Comparison of ENCODE assay signal across 13 cellular contexts in the genomic region with DNA sequence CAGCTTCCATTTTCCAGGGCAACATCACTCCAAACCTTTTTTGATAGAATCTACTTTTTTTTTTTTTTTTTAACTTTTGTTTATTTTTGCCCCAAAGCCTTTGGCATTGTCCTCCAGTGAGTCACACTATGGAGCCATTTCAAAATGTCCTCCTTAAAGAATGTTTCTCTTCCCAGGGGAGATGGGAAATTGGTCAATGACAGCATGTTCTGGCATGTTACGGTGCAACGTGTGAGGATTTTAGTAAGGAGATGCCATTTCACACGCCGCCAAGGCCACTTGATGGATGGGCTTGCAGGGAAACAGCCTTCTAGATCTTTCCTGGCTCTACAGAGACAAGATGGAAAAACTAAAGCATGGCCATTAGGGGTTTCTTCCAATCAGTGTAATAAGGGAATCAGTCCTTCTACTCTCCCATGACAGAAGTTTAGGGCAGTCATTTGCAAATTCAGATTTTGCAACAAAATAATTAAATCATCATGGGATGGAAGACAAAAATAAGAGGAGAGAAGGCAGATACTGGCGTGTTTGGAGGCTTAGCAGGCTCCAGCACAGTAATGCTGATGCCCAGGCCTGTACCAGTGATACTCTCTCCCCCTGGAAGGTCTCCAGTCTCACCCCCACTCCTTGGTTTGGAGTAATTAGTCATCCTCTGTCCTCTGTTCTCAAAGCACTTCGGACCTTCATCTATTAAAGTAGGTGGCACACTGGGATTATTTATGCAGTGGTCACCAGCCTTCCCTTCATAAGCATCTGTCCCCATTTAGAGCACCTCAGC. TPM values are rescaled to one million over a fixed set of nuclear protein-coding genes. Genes with fewer than 3 reads are reported as not detected.
A peak's percentile ranks its signal among the peaks of the same experiment; 100 is the strongest.
DNase-seq lines count a peak whose midpoint lies in the region; ATAC-seq, FAIRE-seq and TF ChIP-seq lines count a peak whose summit lies in the region.
"Had no signal": no experiment of that assay in that cellular context is flagged by ENCODE, and none has a peak within 500 bp of the region (broad histone marks: within the 10 kb centered on the region; RNA-seq: fewer than 3 reads in every experiment).

No MANE protein-coding gene starts in this region.

- intact Hi-C loops in sigmoid colon (cut with DNase I): no loop called here

- FAIRE-seq in H54 (lab: Jason Lieb, UNC): no peak

- H3K9me3 ChIP-seq in gastroesophageal sphincter (no peaks in the 10 kb centered on the region), sigmoid colon (no peaks in the 10 kb centered on the region)

- TF ChIP-seq CTCF in gastroesophageal sphincter (IDR thresholded peaks at IDR 0.05): no peak
- TF ChIP-seq CTCF in sigmoid colon (IDR thresholded peaks at IDR 0.05): no peak

- H3K4me1 ChIP-seq in gastroesophageal sphincter (peaks cover 0 to 40% (median 23%) of the 10 kb centered on the region in 3 donors), sigmoid colon (peaks cover 0 to 13% (median 9%) of the 10 kb centered on the region in 4 donors)

- H3K4me3 ChIP-seq in gastroesophageal sphincter: no peak overlapping the region
- no peak overlapping the region for H3K4me3 ChIP-seq in sigmoid colon

- no peaks in the 10 kb centered on the region for H3K27me3 ChIP-seq in gastroesophageal sphincter
- no peaks in the 10 kb centered on the region for H3K27me3 ChIP-seq in sigmoid colon

- TF ChIP-seq POLR2A in gastroesophageal sphincter (IDR thresholded peaks at IDR 0.05) (no peak), sigmoid colon (IDR thresholded peaks at IDR 0.05) (no peak), H54 (IDR thresholded peaks at IDR 0.05; ENCODE audit: low read depth, low read length) (no peak)

- TF ChIP-seq EP300 in gastroesophageal sphincter (IDR thresholded peaks at IDR 0.05) (no peak), sigmoid colon (IDR thresholded peaks at IDR 0.05) (peak in 1 of 4 donors; percentile 28)

- WGBS in gastroesophageal sphincter (ENCODE audit: low coverage in 1 of 2), 2 donors: 48 to 89% methylated on average over 3 to 6 of the region's 6 CpGs
- 81 to 85% methylated on average over 6 of the region's 6 CpGs for WGBS in sigmoid colon, 2 donors

- H3K36me3 ChIP-seq in gastroesophageal sphincter (no peaks in the 10 kb centered on the region), sigmoid colon (no peaks in the 10 kb centered on the region)

- H3K27ac ChIP-seq in gastroesophageal sphincter (peak overlapping the region in 3 of 4 donors; percentile 55 to 72 (median 64)), sigmoid colon (peak overlapping the region in 3 of 4 donors; percentile 5 to 71 (median 50))

- peak; percentile 76 for ATAC-seq in gastroesophageal sphincter
- ATAC-seq in HG03521 (IDR thresholded peaks at IDR 0.05; ENCODE audit: unreplicated experiment): no peak
- ATAC-seq: natural killer cell treated with Interleukin-12 subunit alpha and Interleukin-12 subunit beta and Interleukin-15 and Interleukin-18, amount 100 ng/mL, for 72 hours had no signal

- DNase-seq in GM04503 (ENCODE audit: low read depth): peak; percentile 96
- DNase-seq in amniotic epithelial cell (ENCODE audit: low read depth): peak; percentile 96
- DNase-seq in sigmoid colon: peak; percentile 82
- no peak for DNase-seq in NCI-H1694 treated with DMSO at 0.1 percent for 48 hours (lab: John Stamatoyannopoulos, UW)
- no peak for DNase-seq in H54 (ENCODE audit: insufficient read length, low spot score)
- DNase-seq in OCI-M2 (lab: John Stamatoyannopoulos, UW; ENCODE audit: unreplicated experiment): no peak
- DNase-seq: hippocampal formation, KBM-7, NCI-H748 treated with DMSO at 0.1 percent for 48 hours had no signal

RNA-seq across cellular contexts. Expression of gene TRIL, which starts 30.9 kb away (rescaled TPM):
- total RNA-seq in gastroesophageal sphincter (1 to 10 TPM; 1.6 to 6.6 (median 3.9) TPM), sigmoid colon (1 to 10 TPM; 1.5 to 7.5 (median 4.1) TPM)
- polyA plus RNA-seq in sigmoid colon: under 1 TPM in 1 of 3 donors, not detected in 2; 0.66 TPM
- total RNA-seq: T-helper 2 cell treated with Interferon-gamma antibody and Interleukin-4, amounts not matched to agents 100 ng/mL and 5 ng/mL, for 36 hours had no signal

Comparison
In these comparisons a context has a peak if more than half of its experiments do, and no peak if none do; other contexts are left out.
1. DNase-seq: peak in GM04503 (single experiment), amniotic epithelial cell (single experiment) and sigmoid colon (single experiment); none in NCI-H1694 treated with DMSO at 0.1 percent for 48 hours (single experiment), H54 (single experiment) and OCI-M2 (single experiment).